Comparison of ENCODE assay signal across 11 cellular contexts in genomic region chr9:37531699-37532098, GRCh38. TPM values are rescaled to one million over a fixed set of nuclear protein-coding genes. Genes with fewer than 3 reads are reported as not detected.
DNase-seq lines count a peak whose midpoint lies in the region; ATAC-seq and TF ChIP-seq lines count a peak whose summit lies in the region.
"Had no signal": no experiment of that assay in that cellular context is flagged by ENCODE, and none has a peak within 500 bp of the region (broad histone marks: within the 10 kb centered on the region; RNA-seq: fewer than 3 reads in every experiment).

No MANE protein-coding gene starts in this region.

- CTCF ChIA-PET in activated CD4-positive, alpha-beta T cell treated with anti-CD3 and anti-CD28 coated beads for 36 hours (lab: Charles Lee) = no interaction called here
- CTCF ChIA-PET in GM10248 (lab: Yijun Ruan, JAX) = no interaction called here

- no peaks in the 10 kb centered on the region for H3K9me3 Mint-ChIP-seq in activated CD4-positive, alpha-beta T cell treated with anti-CD3 and anti-CD28 coated beads for 36 hours (ENCODE audit: low read depth)
- H3K9me3 Mint-ChIP-seq in activated CD4-positive, alpha-beta T cell treated with anti-CD3 and anti-CD28 coated beads, Interleukin-2, amount 10 ng/mL, durations not matched to agents 24 days and 14 days = no peaks in the 10 kb centered on the region

- peak; percentile 51 for ATAC-seq in activated CD4-positive, alpha-beta T cell treated with anti-CD3 and anti-CD28 coated beads for 36 hours
- ATAC-seq in HG02852 (IDR thresholded peaks at IDR 0.05; ENCODE audit: unreplicated experiment) (peak; percentile 77), GM18870 (IDR thresholded peaks at IDR 0.05; ENCODE audit: unreplicated experiment) (no peak)
- ATAC-seq: HCT116 had no signal

- peaks cover 4% of the 10 kb centered on the region for H3K36me3 Mint-ChIP-seq in activated CD4-positive, alpha-beta T cell treated with anti-CD3 and anti-CD28 coated beads for 36 hours (ENCODE audit: low read depth)
- H3K36me3 Mint-ChIP-seq in activated CD4-positive, alpha-beta T cell treated with anti-CD3 and anti-CD28 coated beads, Interleukin-2, amount 10 ng/mL, durations not matched to agents 24 days and 14 days (ENCODE audit: low read depth) = no peaks in the 10 kb centered on the region

- no peak overlapping the region for H3K27ac Mint-ChIP-seq in activated CD4-positive, alpha-beta T cell treated with anti-CD3 and anti-CD28 coated beads for 36 hours
- H3K27ac Mint-ChIP-seq in activated CD4-positive, alpha-beta T cell treated with anti-CD3 and anti-CD28 coated beads, Interleukin-2, amount 10 ng/mL, durations not matched to agents 24 days and 14 days = no peak overlapping the region

- DNase-seq in activated CD4-positive, alpha-beta T cell treated with anti-CD3 and anti-CD28 coated beads for 36 hours = peak; percentile 27
- no peak for DNase-seq in activated CD4-positive, alpha-beta T cell treated with anti-CD3 and anti-CD28 coated beads, Interleukin-2, amount 10 ng/mL, durations not matched to agents 24 days and 14 days
- DNase-seq in activated CD4-positive, alpha-beta T cell treated with anti-CD3 and anti-CD28 coated beads, Interleukin-2, amount 50 U/mL, for 48 hours = peak; percentile 34 to 49
- DNase-seq in stimulated activated CD4-positive, alpha-beta T cell treated with anti-CD3 and anti-CD28 coated beads, Interleukin-4, amount 100 ng/mL, for 24 hours = peak; percentile 56
- DNase-seq in HuH-7 (ENCODE audit: low spot score) (no peak), GM10248 (ENCODE audit: extremely low spot score) (no peak)
- DNase-seq: amniotic stem cell, NCI-H524 had no signal

- TF ChIP-seq CTCF in GM10248 (IDR thresholded peaks at IDR 0.05; ENCODE audit: control extremely low read depth, extremely low read depth, low read depth, missing control alignments) = no peak

- H3K27me3 Mint-ChIP-seq in activated CD4-positive, alpha-beta T cell treated with anti-CD3 and anti-CD28 coated beads for 36 hours = no peaks in the 10 kb centered on the region
- H3K27me3 Mint-ChIP-seq in activated CD4-positive, alpha-beta T cell treated with anti-CD3 and anti-CD28 coated beads, Interleukin-2, amount 10 ng/mL, durations not matched to agents 24 days and 14 days = no peaks in the 10 kb centered on the region

- H3K4me1 Mint-ChIP-seq in activated CD4-positive, alpha-beta T cell treated with anti-CD3 and anti-CD28 coated beads for 36 hours = peaks cover 13% of the 10 kb centered on the region
- peaks cover 9% of the 10 kb centered on the region for H3K4me1 Mint-ChIP-seq in activated CD4-positive, alpha-beta T cell treated with anti-CD3 and anti-CD28 coated beads, Interleukin-2, amount 10 ng/mL, durations not matched to agents 24 days and 14 days

- POLR2A ChIA-PET in activated CD4-positive, alpha-beta T cell treated with anti-CD3 and anti-CD28 coated beads for 36 hours (lab: Charles Lee) = no interaction called here
- POLR2A ChIA-PET in GM10248 (lab: Yijun Ruan, JAX) = no interaction called here

- intact Hi-C loops in activated CD4-positive, alpha-beta T cell treated with anti-CD3 and anti-CD28 coated beads for 36 hours (cut with DNase I, micrococcal nuclease) = no loop called here
- intact Hi-C loops in activated CD4-positive, alpha-beta T cell treated with anti-CD3 and anti-CD28 coated beads, Interleukin-2, amount 10 ng/mL, durations not matched to agents 24 days and 14 days (cut with micrococcal nuclease) = no loop called here

- no peak overlapping the region for H3K4me3 Mint-ChIP-seq in activated CD4-positive, alpha-beta T cell treated with anti-CD3 and anti-CD28 coated beads for 36 hours
- no peak overlapping the region for H3K4me3 Mint-ChIP-seq in activated CD4-positive, alpha-beta T cell treated with anti-CD3 and anti-CD28 coated beads, Interleukin-2, amount 10 ng/mL, durations not matched to agents 24 days and 14 days

RNA-seq across cellular contexts. Expression of gene FBXO10, which starts 44.5 kb away (rescaled TPM):
- 1 to 10 TPM; 2.6 TPM for total RNA-seq in activated CD4-positive, alpha-beta T cell treated with anti-CD3 and anti-CD28 coated beads for 36 hours
- 1.9 and 2.7 TPM in 2 replicates for total RNA-seq in activated CD4-positive, alpha-beta T cell treated with anti-CD3 and anti-CD28 coated beads, Interleukin-2, amount 10 ng/mL, durations not matched to agents 24 days and 14 days

RNA-seq across cellular contexts. Expression of gene POLR1E, which starts 46.0 kb away (rescaled TPM):
- total RNA-seq in activated CD4-positive, alpha-beta T cell treated with anti-CD3 and anti-CD28 coated beads for 36 hours = 10 to 100 TPM; 67.5 to 69.2 TPM
- total RNA-seq in activated CD4-positive, alpha-beta T cell treated with anti-CD3 and anti-CD28 coated beads, Interleukin-2, amount 10 ng/mL, durations not matched to agents 24 days and 14 days = 60.0 and 64.0 TPM in 2 replicates

Comparison
In these comparisons a context has a peak if more than half of its experiments do, and no peak if none do; other contexts are left out.
1. DNase-seq: peak in activated CD4-positive, alpha-beta T cell treated with anti-CD3 and anti-CD28 coated beads for 36 hours (single experiment), activated CD4-positive, alpha-beta T cell treated with anti-CD3 and anti-CD28 coated beads, Interleukin-2, amount 50 U/mL, for 48 hours (2 of 2) and stimulated activated CD4-positive, alpha-beta T cell treated with anti-CD3 and anti-CD28 coated beads, Interleukin-4, amount 100 ng/mL, for 24 hours (single experiment); none in activated CD4-positive, alpha-beta T cell treated with anti-CD3 and anti-CD28 coated beads, Interleukin-2, amount 10 ng/mL, durations not matched to agents 24 days and 14 days (single experiment), HuH-7 (single experiment) and GM10248 (single experiment).